26 cellular contexts compared by ENCODE assay signal in the genomic region with DNA sequence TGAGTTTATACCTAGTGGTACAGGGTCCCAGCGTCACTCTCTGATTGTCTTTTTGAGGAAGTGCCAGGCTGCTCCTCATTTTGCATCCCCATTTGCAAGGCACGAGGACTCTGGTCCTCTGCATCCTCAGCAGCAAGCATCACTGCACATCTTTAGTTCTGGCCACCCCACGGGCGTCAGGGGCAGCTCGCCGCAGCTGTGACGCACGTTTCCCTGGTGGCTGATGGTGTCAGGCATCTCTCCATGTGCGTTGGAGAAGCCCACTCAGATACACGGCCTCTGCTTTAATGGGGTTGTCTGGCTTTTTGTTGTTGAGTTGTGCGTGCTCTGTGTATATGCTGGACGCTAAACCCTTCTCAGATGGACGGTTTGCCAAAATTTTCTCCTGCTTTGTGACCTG. TPM values are rescaled to one million over a fixed set of nuclear protein-coding genes. Genes with fewer than 3 reads are reported as not detected.
DNase-seq lines count a peak whose midpoint lies in the region; ATAC-seq, FAIRE-seq and TF ChIP-seq lines count a peak whose summit lies in the region.
"Had no signal": no experiment of that assay in that cellular context is flagged by ENCODE, and none has a peak within 500 bp of the region (broad histone marks: within the 10 kb centered on the region; RNA-seq: fewer than 3 reads in every experiment).

No MANE protein-coding gene starts in this region.

- no peak overlapping the region for H3K23ac ChIP-seq in mesenchymal stem cell (ENCODE audit: low read length in 2 of 2)

- no peak overlapping the region for H3K4me3 Mint-ChIP-seq in stimulated activated effector memory CD8-positive, alpha-beta T cell treated with anti-CD3 and anti-CD28 coated beads, Interleukin-12 subunit alpha, Interleukin-12 subunit beta, amount 100 ng/mL, for 72 hours
- H3K4me3 Mint-ChIP-seq in natural killer cell: no peak overlapping the region
- H3K4me3 Mint-ChIP-seq: CD14-positive monocyte; CD4-positive, alpha-beta memory T cell; CD4-positive, CD25-positive, alpha-beta regulatory T cell; CD8-positive, alpha-beta memory T cell had no signal

- H3K27me3 Mint-ChIP-seq in natural killer cell (ENCODE audit: low read depth in 2 of 2): peaks cover 0 to 3% of the 10 kb centered on the region in 2 donors
- H3K27me3 Mint-ChIP-seq: CD4-positive, CD25-positive, alpha-beta regulatory T cell had no signal

- H4K91ac ChIP-seq in mesenchymal stem cell (ENCODE audit: low read length): peak overlapping the region; percentile 2

- ATAC-seq in A549 (no peak), K562 (no peak), natural killer cell (no peak), HG02642 (IDR thresholded peaks at IDR 0.05; ENCODE audit: poor library complexity, unreplicated experiment) (no peak)
- ATAC-seq in stimulated activated effector memory CD8-positive, alpha-beta T cell treated with anti-CD3 and anti-CD28 coated beads, Interleukin-12 subunit alpha, Interleukin-12 subunit beta, amount 100 ng/mL, for 72 hours: no peak
- ATAC-seq: GM12878 had no signal

- no peak overlapping the region for H2BK120ac ChIP-seq in mesenchymal stem cell (ENCODE audit: low read depth, low read length)

- no peak for TF ChIP-seq POLR2A in A549 (IDR thresholded peaks at IDR 0.05; ENCODE audit: low read length)
- no peak for TF ChIP-seq POLR2A in K562 (conservative IDR thresholded peaks at IDR 0.05)

- BruUV-seq in K562 (replicated peaks; lab: Mats Ljungman, UMichigan): no TSS peak

- no peak overlapping the region for H2AK5ac ChIP-seq in mesenchymal stem cell (ENCODE audit: low read length, severe bottlenecking)

- no peak overlapping the region for H3K4ac ChIP-seq in mesenchymal stem cell (ENCODE audit: low read depth in 1 of 2, low read length in 2 of 2)

- no peaks in the 10 kb centered on the region for H3K9me3 Mint-ChIP-seq in stimulated activated effector memory CD8-positive, alpha-beta T cell treated with anti-CD3 and anti-CD28 coated beads, Interleukin-12 subunit alpha, Interleukin-12 subunit beta, amount 100 ng/mL, for 72 hours
- H3K9me3 Mint-ChIP-seq in natural killer cell: no peaks in the 10 kb centered on the region
- H3K9me3 Mint-ChIP-seq: CD8-positive, alpha-beta memory T cell had no signal

- H3K4me1 ChIP-seq in A549 (peaks cover 21% of the 10 kb centered on the region), K562 (replicated peaks in 1 of 2; ENCODE audit: control insufficient read depth in 2 of 2, insufficient read depth in 2 of 2, low read length in 2 of 2) (peaks cover 19 to 62% of the 10 kb centered on the region in 2 experiments), mesenchymal stem cell (ENCODE audit: control insufficient read depth, insufficient read depth, low read depth, low read length) (peaks cover 31% of the 10 kb centered on the region), osteoblast (ENCODE audit: insufficient read depth, low read length) (peaks cover 15% of the 10 kb centered on the region)
- H3K4me1 ChIP-seq: BE2C had no signal

- POLR2A ChIA-PET in A549 (lab: Yijun Ruan, JAX) (no interaction called here), K562 (lab: Yijun Ruan, JAX) (no interaction called here)

- H3K79me2 ChIP-seq in K562 (ENCODE audit: control insufficient read depth, insufficient read depth, low read length) (no peaks in the 10 kb centered on the region), osteoblast (ENCODE audit: insufficient read depth, low read length) (no peaks in the 10 kb centered on the region)

- in situ Hi-C loops in K562 (cut with MboI): no loop called here

- H3K27ac ChIP-seq in A549: peak overlapping the region; percentile 39 to 99; a peak in 4 of 6 replicates
- no peak overlapping the region for H3K27ac ChIP-seq in K562 (ENCODE audit: extremely low read depth, low read depth, low read length)
- H3K27ac ChIP-seq in mesenchymal stem cell (ENCODE audit: low read length, poor library complexity, severe bottlenecking): no peak overlapping the region
- H3K27ac ChIP-seq in osteoblast (ENCODE audit: low read depth, low read length): no peak overlapping the region
- H3K27ac ChIP-seq: 22Rv1, BLaER1 had no signal

- peaks cover 9% of the 10 kb centered on the region for H3K4me1 Mint-ChIP-seq in stimulated activated effector memory CD8-positive, alpha-beta T cell treated with anti-CD3 and anti-CD28 coated beads, Interleukin-12 subunit alpha, Interleukin-12 subunit beta, amount 100 ng/mL, for 72 hours
- peaks cover 0 to 14% of the 10 kb centered on the region in 2 donors for H3K4me1 Mint-ChIP-seq in natural killer cell

- 0 out of 5 replicates have a peak, but pooled peaks cover 0 to under 1% of the 10 kb centered on the region in 2 experiments for H3K27me3 ChIP-seq in K562 (ENCODE audit: control insufficient read depth in 2 of 2, insufficient read depth in 2 of 2, low read length in 2 of 2)
- no peaks in the 10 kb centered on the region for H3K27me3 ChIP-seq in mesenchymal stem cell (ENCODE audit: control insufficient read depth in 1 of 2, insufficient read depth in 1 of 2, low read length in 2 of 2)
- no peaks in the 10 kb centered on the region for H3K27me3 ChIP-seq in osteoblast (ENCODE audit: insufficient read depth, low read length)
- H3K27me3 ChIP-seq: BE2C, BLaER1 had no signal

- H3K36me3 ChIP-seq in K562 (ENCODE audit: control insufficient read depth, insufficient read depth, low read length) (no peaks in the 10 kb centered on the region), mesenchymal stem cell (ENCODE audit: control insufficient read depth in 1 of 2, insufficient read depth in 2 of 2, low read depth in 1 of 2, low read length in 2 of 2) (no peaks in the 10 kb centered on the region), osteoblast (ENCODE audit: insufficient read depth, low read length) (no peaks in the 10 kb centered on the region)
- H3K36me3 ChIP-seq: BE2C, BLaER1 had no signal

- H3K9ac ChIP-seq in K562 (ENCODE audit: insufficient read depth in 1 of 2, low read depth in 2 of 2, low read length in 2 of 2): no peak overlapping the region
- H3K9ac ChIP-seq in mesenchymal stem cell (ENCODE audit: low read length): no peak overlapping the region
- H3K9ac ChIP-seq: BLaER1 had no signal

- no peak overlapping the region for H3K4me2 ChIP-seq in A549
- no peak overlapping the region for H3K4me2 ChIP-seq in K562 (ENCODE audit: insufficient read depth, low read length)
- H3K4me2 ChIP-seq in mesenchymal stem cell (ENCODE audit: low read length, poor library complexity, severe bottlenecking): no peak overlapping the region
- no peak overlapping the region for H3K4me2 ChIP-seq in osteoblast (ENCODE audit: insufficient read depth, low read length)
- H3K4me2 ChIP-seq: BLaER1 had no signal

- H3K4me3 ChIP-seq in A549 (no peak overlapping the region), K562 (no peak overlapping the region), mesenchymal stem cell (ENCODE audit: insufficient read depth in 1 of 2, low read depth in 1 of 2, low read length in 2 of 2) (no peak overlapping the region), osteoblast (ENCODE audit: insufficient read depth, low read length) (no peak overlapping the region)
- H3K4me3 ChIP-seq: BLaER1, GM12878 had no signal

- 96% methylated on average over 13 of the region's 13 CpGs for WGBS in A549 (ENCODE audit: missing lambda C conversion rate)
- WGBS in K562 (ENCODE audit: insufficient coverage, low coverage, missing lambda C conversion rate): 61% methylated on average over 13 of the region's 13 CpGs
- WGBS in mesenchymal stem cell: 90% methylated on average over 13 of the region's 13 CpGs

- no peak overlapping the region for H2BK15ac ChIP-seq in mesenchymal stem cell (ENCODE audit: low read depth, poor library complexity, severe bottlenecking)

- no peak overlapping the region for H3K18ac ChIP-seq in mesenchymal stem cell (ENCODE audit: low read depth in 1 of 2, low read length in 2 of 2)

- intact Hi-C loops in K562 (cut with micrococcal nuclease) (no loop called here), natural killer cell (cut with micrococcal nuclease) (no loop called here)

- H3K9me1 ChIP-seq in K562 (ENCODE audit: control insufficient read depth, insufficient read depth, low read length): peaks cover 3% of the 10 kb centered on the region

- no peaks in the 10 kb centered on the region for H3K36me3 Mint-ChIP-seq in stimulated activated effector memory CD8-positive, alpha-beta T cell treated with anti-CD3 and anti-CD28 coated beads, Interleukin-12 subunit alpha, Interleukin-12 subunit beta, amount 100 ng/mL, for 72 hours
- no peaks in the 10 kb centered on the region for H3K36me3 Mint-ChIP-seq in natural killer cell
- H3K36me3 Mint-ChIP-seq: CD14-positive monocyte; CD4-positive, alpha-beta memory T cell; CD4-positive, CD25-positive, alpha-beta regulatory T cell; CD8-positive, alpha-beta memory T cell had no signal

- DNase-seq in A549 (ENCODE audit: low read depth in 1 of 2, low spot score in 1 of 2): no peak
- no peak for DNase-seq in K562 (ENCODE audit: extremely low read depth in 1 of 4, low spot score in 3 of 4)
- DNase-seq in mesenchymal stem cell: no peak
- DNase-seq in osteoblast (ENCODE audit: insufficient read length, low spot score, missing footprints): peak; percentile 37
- DNase-seq in stimulated activated effector memory CD8-positive, alpha-beta T cell treated with anti-CD3 and anti-CD28 coated beads, Interleukin-12 subunit alpha, Interleukin-12 subunit beta, amount 100 ng/mL, for 72 hours (ENCODE audit: low spot score in 2 of 2): no peak
- no peak for DNase-seq in natural killer cell
- DNase-seq: ACHN; BE2C; C1 segment of cervical spinal cord; CD4-positive, alpha-beta memory T cell; CD4-positive, CD25-positive, alpha-beta regulatory T cell; CD8-positive, alpha-beta memory T cell; COR-L47; DMS 273 treated with DMSO at 0.1 percent for 48 hours; DMS153; DMS53; DMS79; EL; GDM1 had no signal

- no peaks in the 10 kb centered on the region for H4K20me1 ChIP-seq in K562 (replicated peaks; ENCODE audit: control insufficient read depth, insufficient read depth, low read length)
- H4K20me1 ChIP-seq in osteoblast (ENCODE audit: insufficient read depth, low read length): no peaks in the 10 kb centered on the region
- H4K20me1 ChIP-seq: BLaER1 had no signal

- TF ChIP-seq EP300 in A549 (IDR thresholded peaks at IDR 0.05) (no peak), K562 (IDR thresholded peaks at IDR 0.05; ENCODE audit: low read length) (no peak)

- H3K9me3 ChIP-seq in A549 (peaks cover 23% of the 10 kb centered on the region), K562 (replicated peaks; ENCODE audit: control insufficient read depth, insufficient read depth, low read depth, low read length) (peaks cover 10% of the 10 kb centered on the region), mesenchymal stem cell (ENCODE audit: control insufficient read depth, low read length) (peaks cover 2% of the 10 kb centered on the region), osteoblast (ENCODE audit: low read depth, low read length) (no peaks in the 10 kb centered on the region)
- H3K9me3 ChIP-seq: BE2C, BLaER1 had no signal

- H3K27ac Mint-ChIP-seq in stimulated activated effector memory CD8-positive, alpha-beta T cell treated with anti-CD3 and anti-CD28 coated beads, Interleukin-12 subunit alpha, Interleukin-12 subunit beta, amount 100 ng/mL, for 72 hours: no peak overlapping the region
- H3K27ac Mint-ChIP-seq in natural killer cell: no peak overlapping the region
- H3K27ac Mint-ChIP-seq: CD14-positive monocyte; CD4-positive, alpha-beta memory T cell; CD4-positive, CD25-positive, alpha-beta regulatory T cell; CD8-positive, alpha-beta memory T cell had no signal

- FAIRE-seq in A549 (lab: Jason Lieb, UNC) (no peak), K562 (lab: Jason Lieb, UNC) (no peak)
- FAIRE-seq: GM12878, GM12892, GM18507 had no signal

- H3K14ac ChIP-seq in mesenchymal stem cell (ENCODE audit: low read length in 2 of 2): no peak overlapping the region

- no peaks in the 10 kb centered on the region for H3K79me1 ChIP-seq in mesenchymal stem cell (replicated peaks; ENCODE audit: low read length, poor library complexity, severe bottlenecking)

- H2BK12ac ChIP-seq in mesenchymal stem cell (ENCODE audit: low read length in 2 of 2): no peak overlapping the region

- H2BK5ac ChIP-seq in mesenchymal stem cell (ENCODE audit: low read depth, low read length, poor library complexity, severe bottlenecking): no peak overlapping the region

- no peak overlapping the region for H4K8ac ChIP-seq in mesenchymal stem cell (ENCODE audit: low read length)

- TF ChIP-seq RAD21 in A549 (conservative IDR thresholded peaks at IDR 0.05 in 1 of 2, IDR thresholded peaks at IDR 0.05 in 1 of 2) (no peak), K562 (CRISPR knock-in tag; conservative IDR thresholded peaks at IDR 0.05 in 1 of 2, IDR thresholded peaks at IDR 0.05 in 1 of 2) (no peak)

- H2AFZ ChIP-seq in K562 (ENCODE audit: low read depth, low read length) (no peak overlapping the region), mesenchymal stem cell (ENCODE audit: low read depth, low read length) (no peak overlapping the region), osteoblast (ENCODE audit: low read length) (no peak overlapping the region)

- no peak for TF ChIP-seq CTCF in A549 (IDR thresholded peaks at IDR 0.05)
- no peak for TF ChIP-seq CTCF in K562 (IDR thresholded peaks at IDR 0.05 in 2 of 3, conservative IDR thresholded peaks at IDR 0.05 in 1 of 3; ENCODE audit: insufficient read depth in 2 of 3, low read depth in 1 of 3, low read length in 3 of 3)
- no peak for TF ChIP-seq CTCF in osteoblast (IDR thresholded peaks at IDR 0.05; ENCODE audit: extremely low read depth, low read depth, low read length)
- no peak for TF ChIP-seq CTCF in natural killer cell (IDR thresholded peaks at IDR 0.05)

- CTCF ChIA-PET in A549 (lab: Yijun Ruan, JAX) (interaction anchor here (0.7 to 1.5 kb wide), 2 partner anchors 10 to 25 kb away, joined by 3 read pairs; no protein-coding TSS in a partner anchor), K562 (lab: Yijun Ruan, JAX; ENCODE audit: low intra/inter-chr PET ratio) (no interaction called here)

RNA-seq across cellular contexts. Expression of gene ZNF469, which starts 45.2 kb away (rescaled TPM):
- polyA plus RNA-seq in A549 (2011; rRNA removed) (0.47 and 0.78 TPM in 2 replicates), A549 (2017; fragmentation: RNase III; extraction: RNeasy Plus Mini Kit Qiagen cat#74134 plus additional on column Dnase treatment) (4.1 to 4.5 TPM (median 4.4 TPM) in 3 replicates), K562 (2011; rRNA removed) (not detected in 2 replicates), K562 (2014; fragmentation: Illumina TruSeq; extraction: Trizol) (0.01 TPM in 1 of 2 replicates, not detected in the other), K562 (2014; fragmentation: Nextera tagmentation; extraction: Ambion mirVana) (not detected), K562 (2014; rRNA removed) (0.01 TPM in 1 of 2 replicates, not detected in the other)
- 1.4 and 2.2 TPM in 2 replicates for polyA plus RNA-seq in A549 (2012; cell fraction: cytosol; rRNA removed)
- 11.5 and 14.7 TPM in 2 replicates for polyA plus RNA-seq in A549 (2012; cell fraction: nucleus; rRNA removed)
- 0.83 and 0.97 TPM in 2 replicates for polyA minus RNA-seq in A549 (2011; rRNA and poly(A)+ RNA removed)
- total RNA-seq in K562 (2011; cell fraction: chromatin; rRNA removed; ENCODE audit: low replicate concordance): 0.04 and 0.09 TPM in 2 replicates
- total RNA-seq in K562 (2011; cell fraction: nucleolus; rRNA removed): 0.13 and 0.17 TPM in 2 replicates
- total RNA-seq in K562 (2011; cell fraction: nucleoplasm; rRNA removed): under 0.01 and 0.08 TPM in 2 replicates
- total RNA-seq in K562 (2014; rRNA removed) (under 0.01 TPM in 1 of 2 replicates, not detected in the other), K562 (2014; rRNA removed; fragmentation: Illumina TruSeq; extraction: Trizol) (not detected in 2 replicates), K562 (2015; rRNA removed; fragmentation: Illumina TruSeq; extraction: Trizol) (not detected in 2 replicates), K562 (2021) (0.02 and 0.04 TPM in 2 replicates), osteoblast (5.3 and 8.3 TPM in 2 replicates), natural killer cell (1 to 10 TPM; 4.5 to 5.8 (median 4.9) TPM)
- polyA plus RNA-seq in K562 (2011; cell fraction: cytosol; rRNA removed): under 0.01 and 0.01 TPM in 2 replicates
- polyA plus RNA-seq in K562 (2011; cell fraction: nucleus; rRNA removed): 0.01 and 0.03 TPM in 2 replicates
- polyA plus RNA-seq in K562 (2012): 0.01 TPM in 2 replicates
- under 0.01 and 0.04 TPM in 2 replicates for polyA minus RNA-seq in K562 (2011; rRNA and poly(A)+ RNA removed)
- polyA minus RNA-seq in K562 (2011; cell fraction: cytosol; rRNA and poly(A)+ RNA removed): 0.09 and 0.10 TPM in 2 replicates
- under 0.01 and 0.11 TPM in 2 replicates for polyA minus RNA-seq in K562 (2011; cell fraction: nucleus; rRNA and poly(A)+ RNA removed)
- 11.1 TPM for polyA plus RNA-seq in mesenchymal stem cell (2013, experiment 1 of 2)
- 10.4 TPM for polyA plus RNA-seq in mesenchymal stem cell (2013, experiment 2 of 2)

Comparison
In these comparisons a context has a peak if more than half of its experiments do, and no peak if none do; other contexts are left out.
1. H3K27ac ChIP-seq: peak in A549 (2 of 2); none in K562 (single experiment), mesenchymal stem cell (single experiment) and osteoblast (single experiment).